17 cellular contexts compared by ENCODE assay signal in the genomic region with DNA sequence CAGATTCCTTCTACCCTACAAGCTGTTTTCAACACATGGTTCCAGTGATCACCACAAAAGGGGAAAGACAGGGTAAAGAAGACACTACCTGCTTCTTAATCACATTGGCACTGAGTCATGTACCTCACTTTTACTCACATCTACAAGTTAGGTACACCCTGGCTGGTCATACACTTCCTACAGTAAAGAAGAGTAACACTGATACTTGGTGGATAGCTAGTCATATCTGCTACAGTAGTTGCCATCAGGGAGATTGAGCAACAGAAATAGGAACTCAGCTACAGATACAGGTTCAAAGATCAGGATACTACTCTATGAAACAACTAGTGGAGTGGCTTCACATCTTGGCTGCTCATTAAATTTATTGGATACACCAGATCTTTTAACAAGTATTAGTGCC.
DNase-seq lines count a peak whose midpoint lies in the region; ATAC-seq and TF ChIP-seq lines count a peak whose summit lies in the region.
"Had no signal": no experiment of that assay in that cellular context is flagged by ENCODE, and none has a peak within 500 bp of the region (broad histone marks: within the 10 kb centered on the region; RNA-seq: fewer than 3 reads in every experiment).

No MANE protein-coding gene starts in this region.

- POLR2A ChIA-PET in activated CD4-positive, alpha-beta T cell treated with anti-CD3 and anti-CD28 coated beads for 36 hours (lab: Charles Lee), result interaction anchor here (0.6 kb wide), 1 partner anchor 282 kb away, joined by 3 read pairs; no protein-coding TSS in a partner anchor
- POLR2A ChIA-PET in activated CD4-positive, alpha-beta T cell treated with anti-CD3 and anti-CD28 coated beads, Interleukin-2, amount 10 ng/mL, durations not matched to agents 7 days and 5 days (lab: Charles Lee), result no interaction called here

- no peaks in the 10 kb centered on the region for H3K36me3 ChIP-seq in MM.1S (replicated peaks; ENCODE audit: insufficient read depth, low read length)
- H3K36me3 ChIP-seq: BE2C had no signal

- H3K4me2 ChIP-seq in MM.1S (ENCODE audit: low read depth, low read length), result peak overlapping the region; percentile 59
- H3K4me2 ChIP-seq: GM23338 had no signal

- H3K27me3 Mint-ChIP-seq in activated CD4-positive, alpha-beta T cell treated with anti-CD3 and anti-CD28 coated beads for 36 hours, result peaks cover 2% of the 10 kb centered on the region
- no peaks in the 10 kb centered on the region for H3K27me3 Mint-ChIP-seq in activated CD4-positive, alpha-beta T cell treated with anti-CD3 and anti-CD28 coated beads, Interleukin-2, amount 10 ng/mL, durations not matched to agents 7 days and 5 days
- H3K27me3 Mint-ChIP-seq: CD4-positive, alpha-beta memory T cell had no signal

- H3K27me3 ChIP-seq in MM.1S (replicated peaks; ENCODE audit: insufficient read depth, low read length) (no peaks in the 10 kb centered on the region), foreskin keratinocyte (no peaks in the 10 kb centered on the region)
- H3K27me3 ChIP-seq: BE2C had no signal

- no peak overlapping the region for H3K27ac Mint-ChIP-seq in activated CD4-positive, alpha-beta T cell treated with anti-CD3 and anti-CD28 coated beads for 36 hours
- H3K27ac Mint-ChIP-seq in activated CD4-positive, alpha-beta T cell treated with anti-CD3 and anti-CD28 coated beads, Interleukin-2, amount 10 ng/mL, durations not matched to agents 7 days and 5 days, result no peak overlapping the region
- H3K27ac Mint-ChIP-seq: CD4-positive, alpha-beta memory T cell; GM23338; IgD-negative memory B cell had no signal

- no peaks in the 10 kb centered on the region for H3K79me2 ChIP-seq in MM.1S (ENCODE audit: low read length)

- H3K36me3 Mint-ChIP-seq in activated CD4-positive, alpha-beta T cell treated with anti-CD3 and anti-CD28 coated beads for 36 hours (ENCODE audit: low read depth), result no peaks in the 10 kb centered on the region
- H3K36me3 Mint-ChIP-seq in activated CD4-positive, alpha-beta T cell treated with anti-CD3 and anti-CD28 coated beads, Interleukin-2, amount 10 ng/mL, durations not matched to agents 7 days and 5 days (ENCODE audit: low read depth), result no peaks in the 10 kb centered on the region
- H3K36me3 Mint-ChIP-seq: CD4-positive, alpha-beta memory T cell had no signal

- H3F3A ChIP-seq in MM.1S (ENCODE audit: insufficient read depth, low read length), result peaks cover 14% of the 10 kb centered on the region

- H3K4me3 ChIP-seq in MM.1S (ENCODE audit: low read length), result no peak overlapping the region
- H3K4me3 ChIP-seq: GM23338 had no signal

- H3K4me3 Mint-ChIP-seq in activated CD4-positive, alpha-beta T cell treated with anti-CD3 and anti-CD28 coated beads for 36 hours, result no peak overlapping the region
- no peak overlapping the region for H3K4me3 Mint-ChIP-seq in activated CD4-positive, alpha-beta T cell treated with anti-CD3 and anti-CD28 coated beads, Interleukin-2, amount 10 ng/mL, durations not matched to agents 7 days and 5 days
- H3K4me3 Mint-ChIP-seq: CD4-positive, alpha-beta memory T cell; GM23338; IgD-negative memory B cell had no signal

- no peak for DNase-seq in activated CD4-positive, alpha-beta T cell treated with anti-CD3 and anti-CD28 coated beads for 36 hours
- no peak for DNase-seq in activated CD4-positive, alpha-beta T cell treated with anti-CD3 and anti-CD28 coated beads, Interleukin-2, amount 10 ng/mL, durations not matched to agents 7 days and 5 days
- DNase-seq in MM.1S (peak; percentile 17), foreskin keratinocyte (peak in 1 of 2 donors; percentile 2), HuH-7.5 (ENCODE audit: low spot score) (no peak), dedifferentiated amniotic fluid mesenchymal stem cell (ENCODE audit: extremely low spot score) (no peak)
- DNase-seq: ACHN; BE2C; CD4-positive, alpha-beta memory T cell; DMS153; DMS79 treated with DMSO at 0.1 percent for 48 hours; EL; H7 had no signal

- TF ChIP-seq CTCF in MM.1S (IDR thresholded peaks at IDR 0.05; ENCODE audit: low read length) (no peak), foreskin keratinocyte (conservative IDR thresholded peaks at IDR 0.05) (no peak)

- no peaks in the 10 kb centered on the region for H4K20me1 ChIP-seq in MM.1S (ENCODE audit: insufficient read depth, low read length)

- peaks cover 27% of the 10 kb centered on the region for H3K4me1 ChIP-seq in MM.1S (ENCODE audit: low read length)
- H3K4me1 ChIP-seq in foreskin keratinocyte, result no peaks in the 10 kb centered on the region
- H3K4me1 ChIP-seq: BE2C had no signal

- H3K27ac ChIP-seq in MM.1S (ENCODE audit: low read length) (peak overlapping the region; percentile 40; the same call in 1 of the 2 replicates), foreskin keratinocyte (no peak overlapping the region)
- H3K27ac ChIP-seq: C4-2B had no signal

- H3K9me2 ChIP-seq in MM.1S (replicated peaks; ENCODE audit: insufficient read depth, low read length), result no peaks in the 10 kb centered on the region

- CTCF ChIA-PET in activated CD4-positive, alpha-beta T cell treated with anti-CD3 and anti-CD28 coated beads for 36 hours (lab: Charles Lee), result no interaction called here
- CTCF ChIA-PET in activated CD4-positive, alpha-beta T cell treated with anti-CD3 and anti-CD28 coated beads, Interleukin-2, amount 10 ng/mL, durations not matched to agents 7 days and 5 days (lab: Charles Lee), result no interaction called here

- H2AFZ ChIP-seq in MM.1S (ENCODE audit: low read length), result peak overlapping the region; percentile 56
- H2AFZ ChIP-seq: GM23338 had no signal

- H3K9me3 ChIP-seq in MM.1S (replicated peaks; ENCODE audit: insufficient read depth, low read length), result no peaks in the 10 kb centered on the region
- H3K9me3 ChIP-seq: BE2C had no signal

- intact Hi-C loops in activated CD4-positive, alpha-beta T cell treated with anti-CD3 and anti-CD28 coated beads for 36 hours (cut with DNase I, micrococcal nuclease), result no loop called here

- no peaks in the 10 kb centered on the region for H3K4me1 Mint-ChIP-seq in activated CD4-positive, alpha-beta T cell treated with anti-CD3 and anti-CD28 coated beads for 36 hours
- H3K4me1 Mint-ChIP-seq in activated CD4-positive, alpha-beta T cell treated with anti-CD3 and anti-CD28 coated beads, Interleukin-2, amount 10 ng/mL, durations not matched to agents 7 days and 5 days, result no peaks in the 10 kb centered on the region
- H3K4me1 Mint-ChIP-seq: CD4-positive, alpha-beta memory T cell; GM23338; IgD-negative memory B cell had no signal

- no peaks in the 10 kb centered on the region for H3K9me3 Mint-ChIP-seq in activated CD4-positive, alpha-beta T cell treated with anti-CD3 and anti-CD28 coated beads for 36 hours (ENCODE audit: low read depth)
- no peaks in the 10 kb centered on the region for H3K9me3 Mint-ChIP-seq in activated CD4-positive, alpha-beta T cell treated with anti-CD3 and anti-CD28 coated beads, Interleukin-2, amount 10 ng/mL, durations not matched to agents 7 days and 5 days
- H3K9me3 Mint-ChIP-seq: CD4-positive, alpha-beta memory T cell; GM23338; IgD-negative memory B cell had no signal

- no peak overlapping the region for H3K9ac ChIP-seq in MM.1S (ENCODE audit: low read length)

- peak; percentile 64 for ATAC-seq in activated CD4-positive, alpha-beta T cell treated with anti-CD3 and anti-CD28 coated beads for 36 hours
- ATAC-seq in foreskin keratinocyte, result peak; percentile 32
- no peak for ATAC-seq in HG02970 (IDR thresholded peaks at IDR 0.05; ENCODE audit: low FRiP score, unreplicated experiment)
- ATAC-seq: GM23338 had no signal
